In genomic region chr1:202164271-202165037, GRCh38 we compare ENCODE assay signal across 8 cellular contexts. TPM values are rescaled to one million over a fixed set of nuclear protein-coding genes. Genes with fewer than 3 reads are reported as not detected.
DNase-seq lines count a peak whose midpoint lies in the region; ATAC-seq and TF ChIP-seq lines count a peak whose summit lies in the region.

No MANE protein-coding gene starts in this region.

- TF ChIP-seq CTCF in esophagus squamous epithelium (IDR thresholded peaks at IDR 0.05): no peak
- TF ChIP-seq CTCF in MM.1S (IDR thresholded peaks at IDR 0.05; ENCODE audit: low read length): no peak

- WGBS in esophagus squamous epithelium, 2 donors: 49 to 66% methylated on average over 4 to 7 of the region's 11 CpGs

- H3K4me1 ChIP-seq in esophagus squamous epithelium (peaks cover 0 to 54% (median 0%) of the 10 kb centered on the region in 3 donors), MM.1S (ENCODE audit: low read length) (peaks cover 7% of the 10 kb centered on the region; the same call in 1 of the 2 replicates)

- no peaks in the 10 kb centered on the region for H3F3A ChIP-seq in MM.1S (ENCODE audit: insufficient read depth, low read length)

- H3K9me2 ChIP-seq in MM.1S (replicated peaks; ENCODE audit: insufficient read depth, low read length): no peaks in the 10 kb centered on the region

- H3K4me2 ChIP-seq in MM.1S (ENCODE audit: low read depth, low read length): no peak overlapping the region

- peaks cover 22% of the 10 kb centered on the region for H3K79me2 ChIP-seq in MM.1S (ENCODE audit: low read length)

- H3K36me3 ChIP-seq in esophagus squamous epithelium: no peaks in the 10 kb centered on the region
- no peaks in the 10 kb centered on the region for H3K36me3 ChIP-seq in MM.1S (replicated peaks; ENCODE audit: insufficient read depth, low read length)

- ATAC-seq in GM19025 (IDR thresholded peaks at IDR 0.05; ENCODE audit: low read depth, unreplicated experiment) (peak; percentile 50), HG03457 (IDR thresholded peaks at IDR 0.05; ENCODE audit: unreplicated experiment) (peak; percentile 40)

- no peak overlapping the region for H2AFZ ChIP-seq in MM.1S (ENCODE audit: low read length)

- TF ChIP-seq POLR2A in esophagus squamous epithelium (IDR thresholded peaks at IDR 0.05): no peak

- H3K4me3 ChIP-seq in skin epidermis: no peak overlapping the region
- H3K4me3 ChIP-seq in esophagus squamous epithelium: no peak overlapping the region
- no peak overlapping the region for H3K4me3 ChIP-seq in MM.1S (ENCODE audit: low read length)

- no peak overlapping the region for H3K9ac ChIP-seq in MM.1S (ENCODE audit: low read length)

- H3K9me3 ChIP-seq in esophagus squamous epithelium (no peaks in the 10 kb centered on the region), MM.1S (replicated peaks; ENCODE audit: insufficient read depth, low read length) (no peaks in the 10 kb centered on the region)

- H3K27me3 ChIP-seq in esophagus squamous epithelium (peaks cover 0 to 12% (median 0%) of the 10 kb centered on the region in 4 donors), MM.1S (replicated peaks; ENCODE audit: insufficient read depth, low read length) (no peaks in the 10 kb centered on the region)

- H3K27ac ChIP-seq in skin epidermis: peak overlapping the region in 11 of 21 experiments; percentile 11 to 94 (median 43)
- H3K27ac ChIP-seq in esophagus squamous epithelium: no peak overlapping the region
- H3K27ac ChIP-seq in MM.1S (ENCODE audit: low read length): no peak overlapping the region

- peak; percentile 57 for DNase-seq in activated T-cell treated with anti-CD3 and anti-CD28 coated beads for 4 hours
- no peak for DNase-seq in SIG-M5 treated with dmso at 0.1 percent for 504 hours (lab: John Stamatoyannopoulos, UW; ENCODE audit: unreplicated experiment)
- DNase-seq in esophagus squamous epithelium (lab: John Stamatoyannopoulos, UW): no peak
- DNase-seq in superior temporal gyrus (ENCODE audit: extremely low spot score): no peak
- no peak for DNase-seq in MM.1S

- intact Hi-C loops in esophagus squamous epithelium (cut with DNase I): no loop called here

- H4K20me1 ChIP-seq in MM.1S (ENCODE audit: insufficient read depth, low read length): no peaks in the 10 kb centered on the region

RNA-seq across cellular contexts. Expression of gene PTPN7, which starts 4.1 kb away (rescaled TPM):
- total RNA-seq in esophagus squamous epithelium: 1 to 10 TPM; 1.9 to 5.5 (median 3.1) TPM

RNA-seq across cellular contexts. Expression of gene ARL8A, which starts 19.9 kb away (rescaled TPM):
- 10 to 100 TPM; 21.2 to 31.3 (median 23.1) TPM for total RNA-seq in esophagus squamous epithelium

RNA-seq across cellular contexts. Expression of gene LGR6, which starts 29.1 kb away (rescaled TPM):
- total RNA-seq in esophagus squamous epithelium: 1 to 10 TPM in 3 of 4 donors, under 1 TPM in 1; 0.53 to 6.4 (median 2.9) TPM

RNA-seq across cellular contexts. Expression of gene GPR37L1, which starts 41.7 kb away (rescaled TPM):
- under 1 TPM in 1 of 4 donors, not detected in 3; 0.09 TPM for total RNA-seq in esophagus squamous epithelium

Comparison
In these comparisons a context has a peak if more than half of its experiments do, and no peak if none do; other contexts are left out.
1. H3K27ac ChIP-seq: peak in skin epidermis (11 of 21); none in esophagus squamous epithelium (0 of 4) and MM.1S (single experiment).